In genomic region chr10:43808136-43808535, GRCh38 we compare ENCODE assay signal across 10 cellular contexts.
DNase-seq lines count a peak whose midpoint lies in the region; ATAC-seq, FAIRE-seq and TF ChIP-seq lines count a peak whose summit lies in the region.
"Had no signal": no experiment of that assay in that cellular context is flagged by ENCODE, and none has a peak within 500 bp of the region (broad histone marks: within the 10 kb centered on the region; RNA-seq: fewer than 3 reads in every experiment).

No MANE protein-coding gene starts in this region.

- no peaks in the 10 kb centered on the region for H3K9me3 Mint-ChIP-seq in chondrocyte (ENCODE audit: low read depth)

- H3K4me3 ChIP-seq in GM12865 (ENCODE audit: low read depth, low read length) (no peak overlapping the region), left lung (no peak overlapping the region)
- H3K4me3 ChIP-seq: left ventricle myocardium inferior had no signal

- H3K27ac ChIP-seq in left lung, result no peak overlapping the region
- H3K27ac ChIP-seq: left ventricle myocardium inferior, VCaP had no signal

- H3K4me1 ChIP-seq in left lung, result no peaks in the 10 kb centered on the region

- H3K27me3 ChIP-seq in left lung, result no peaks in the 10 kb centered on the region

- H3K4me1 Mint-ChIP-seq in chondrocyte (ENCODE audit: low read depth), result peaks cover 58% of the 10 kb centered on the region

- intact Hi-C loops in left lung (cut with DNase I), result no loop called here

- H3K9me3 ChIP-seq in left lung, result no peaks in the 10 kb centered on the region
- H3K9me3 ChIP-seq: left ventricle myocardium inferior had no signal

- FAIRE-seq in GM19239 (lab: Jason Lieb, UNC), result no peak

- TF ChIP-seq CTCF in GM12865 (IDR thresholded peaks at IDR 0.05; ENCODE audit: insufficient read depth, low read depth, low read length, missing control alignments), result no peak
- peak; percentile 26 for TF ChIP-seq CTCF in chondrocyte (IDR thresholded peaks at IDR 0.05)
- no peak for TF ChIP-seq CTCF in left lung (IDR thresholded peaks at IDR 0.05)

- H3K36me3 Mint-ChIP-seq in chondrocyte (ENCODE audit: low read depth), result no peaks in the 10 kb centered on the region

- H3K27me3 Mint-ChIP-seq in chondrocyte (ENCODE audit: low read depth), result no peaks in the 10 kb centered on the region

- H3K27ac Mint-ChIP-seq in chondrocyte (ENCODE audit: unreplicated experiment), result peak overlapping the region; percentile 83

- H3K36me3 ChIP-seq in left lung, result no peaks in the 10 kb centered on the region
- H3K36me3 ChIP-seq: left ventricle myocardium inferior had no signal

- ATAC-seq in GM21447 (IDR thresholded peaks at IDR 0.05; ENCODE audit: unreplicated experiment) (peak; percentile 81), HG03571 (IDR thresholded peaks at IDR 0.05; ENCODE audit: unreplicated experiment) (peak; percentile 76), left lung (no peak)

- DNase-seq in GM12865 (ENCODE audit: low read depth), result peak; percentile 32
- DNase-seq in chondrocyte (ENCODE audit: low spot score), result no peak
- no peak for DNase-seq in left lung
- no peak for DNase-seq in GM19239 (ENCODE audit: insufficient read length, low spot score)
- DNase-seq in DMS53 treated with DMSO at 0.1 percent for 48 hours (lab: John Stamatoyannopoulos, UW; ENCODE audit: unreplicated experiment), result no peak
- DNase-seq in EL, result no peak
- DNase-seq: left ventricle myocardium inferior had no signal

- no peak overlapping the region for H3K4me3 Mint-ChIP-seq in chondrocyte (ENCODE audit: unreplicated experiment)
